Comparison of ENCODE assay signal across 1 cellular context in the genomic region with DNA sequence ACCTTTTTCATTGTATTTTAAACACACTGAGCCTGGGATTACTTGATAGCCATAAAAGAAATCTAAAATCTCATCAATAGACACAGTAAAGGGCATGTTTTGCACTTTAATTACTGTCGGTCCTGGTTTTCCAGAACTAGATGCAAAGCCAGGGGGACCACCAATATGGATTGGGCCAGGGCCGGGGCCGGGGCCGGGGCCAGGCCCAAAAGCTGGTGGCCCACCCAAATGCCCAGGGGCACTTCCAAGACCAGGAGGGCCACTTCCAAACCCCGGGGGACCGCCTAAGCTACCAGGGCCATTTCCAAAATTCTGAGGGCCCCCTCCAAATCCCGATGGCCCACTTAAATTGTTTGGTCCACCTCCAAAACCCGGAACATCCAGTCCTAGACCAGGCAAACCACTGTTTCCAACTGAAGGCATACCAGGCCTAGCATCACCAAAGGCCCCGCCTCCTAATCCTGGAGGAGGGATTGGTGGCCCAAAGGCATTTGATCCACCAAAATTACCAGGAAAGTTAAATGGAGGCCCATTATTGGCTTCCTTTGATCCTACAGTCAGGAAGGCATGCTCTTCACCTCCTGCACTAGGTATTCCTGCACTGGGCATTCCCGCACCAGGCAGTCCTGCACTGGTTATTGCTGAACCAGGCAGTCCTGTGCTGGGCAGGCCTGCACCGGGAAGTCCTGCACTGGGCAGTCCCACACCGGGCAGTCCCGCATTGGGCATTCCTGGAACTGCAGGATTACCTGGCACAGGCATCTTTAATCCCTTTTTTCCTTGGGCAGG.
TF ChIP-seq lines count a peak whose summit lies in the region.

No MANE protein-coding gene starts in this region.

TF ChIP-seq in HepG2, 621 proteins besides CTCF, POLR2A, EP300 and RAD21 (continued from another document and continues in another):
- TF ChIP-seq, protein P1, sequence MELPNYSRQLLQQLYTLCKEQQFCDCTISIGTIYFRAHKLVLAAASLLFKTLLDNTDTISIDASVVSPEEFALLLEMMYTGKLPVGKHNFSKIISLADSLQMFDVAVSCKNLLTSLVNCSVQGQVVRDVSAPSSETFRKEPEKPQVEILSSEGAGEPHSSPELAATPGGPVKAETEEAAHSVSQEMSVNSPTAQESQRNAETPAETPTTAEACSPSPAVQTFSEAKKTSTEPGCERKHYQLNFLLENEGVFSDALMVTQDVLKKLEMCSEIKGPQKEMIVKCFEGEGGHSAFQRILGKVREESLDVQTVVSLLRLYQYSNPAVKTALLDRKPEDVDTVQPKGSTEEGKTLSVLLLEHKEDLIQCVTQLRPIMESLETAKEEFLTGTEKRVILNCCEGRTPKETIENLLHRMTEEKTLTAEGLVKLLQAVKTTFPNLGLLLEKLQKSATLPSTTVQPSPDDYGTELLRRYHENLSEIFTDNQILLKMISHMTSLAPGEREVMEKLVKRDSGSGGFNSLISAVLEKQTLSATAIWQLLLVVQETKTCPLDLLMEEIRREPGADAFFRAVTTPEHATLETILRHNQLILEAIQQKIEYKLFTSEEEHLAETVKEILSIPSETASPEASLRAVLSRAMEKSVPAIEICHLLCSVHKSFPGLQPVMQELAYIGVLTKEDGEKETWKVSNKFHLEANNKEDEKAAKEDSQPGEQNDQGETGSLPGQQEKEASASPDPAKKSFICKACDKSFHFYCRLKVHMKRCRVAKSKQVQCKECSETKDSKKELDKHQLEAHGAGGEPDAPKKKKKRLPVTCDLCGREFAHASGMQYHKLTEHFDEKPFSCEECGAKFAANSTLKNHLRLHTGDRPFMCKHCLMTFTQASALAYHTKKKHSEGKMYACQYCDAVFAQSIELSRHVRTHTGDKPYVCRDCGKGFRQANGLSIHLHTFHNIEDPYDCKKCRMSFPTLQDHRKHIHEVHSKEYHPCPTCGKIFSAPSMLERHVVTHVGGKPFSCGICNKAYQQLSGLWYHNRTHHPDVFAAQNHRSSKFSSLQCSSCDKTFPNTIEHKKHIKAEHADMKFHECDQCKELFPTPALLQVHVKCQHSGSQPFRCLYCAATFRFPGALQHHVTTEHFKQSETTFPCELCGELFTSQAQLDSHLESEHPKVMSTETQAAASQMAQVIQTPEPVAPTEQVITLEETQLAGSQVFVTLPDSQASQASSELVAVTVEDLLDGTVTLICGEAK (IDR thresholded peaks at IDR 0.05), result no peak
- TF ChIP-seq, protein P1 (CRISPR knock-in tag; IDR thresholded peaks at IDR 0.05), result 0 out of 2 replicates have a peak, but pooled peaks have one; percentile 24
- no peak for TF ChIP-seq ARID4A (CRISPR knock-in tag; IDR thresholded peaks at IDR 0.05; ENCODE audit: borderline replicate concordance)
- TF ChIP-seq ZSCAN29 (CRISPR knock-in tag; conservative IDR thresholded peaks at IDR 0.05), result no peak
- TF ChIP-seq, protein P2, sequence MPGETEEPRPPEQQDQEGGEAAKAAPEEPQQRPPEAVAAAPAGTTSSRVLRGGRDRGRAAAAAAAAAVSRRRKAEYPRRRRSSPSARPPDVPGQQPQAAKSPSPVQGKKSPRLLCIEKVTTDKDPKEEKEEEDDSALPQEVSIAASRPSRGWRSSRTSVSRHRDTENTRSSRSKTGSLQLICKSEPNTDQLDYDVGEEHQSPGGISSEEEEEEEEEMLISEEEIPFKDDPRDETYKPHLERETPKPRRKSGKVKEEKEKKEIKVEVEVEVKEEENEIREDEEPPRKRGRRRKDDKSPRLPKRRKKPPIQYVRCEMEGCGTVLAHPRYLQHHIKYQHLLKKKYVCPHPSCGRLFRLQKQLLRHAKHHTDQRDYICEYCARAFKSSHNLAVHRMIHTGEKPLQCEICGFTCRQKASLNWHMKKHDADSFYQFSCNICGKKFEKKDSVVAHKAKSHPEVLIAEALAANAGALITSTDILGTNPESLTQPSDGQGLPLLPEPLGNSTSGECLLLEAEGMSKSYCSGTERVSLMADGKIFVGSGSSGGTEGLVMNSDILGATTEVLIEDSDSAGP (CRISPR knock-in tag; IDR thresholded peaks at IDR 0.05; ENCODE audit: borderline replicate concordance), result 0 out of 2 replicates have a peak, but pooled peaks have one; percentile 19
- TF ChIP-seq ZNF468 (CRISPR knock-in tag; IDR thresholded peaks at IDR 0.05), result no peak
- TF ChIP-seq, protein P3, sequence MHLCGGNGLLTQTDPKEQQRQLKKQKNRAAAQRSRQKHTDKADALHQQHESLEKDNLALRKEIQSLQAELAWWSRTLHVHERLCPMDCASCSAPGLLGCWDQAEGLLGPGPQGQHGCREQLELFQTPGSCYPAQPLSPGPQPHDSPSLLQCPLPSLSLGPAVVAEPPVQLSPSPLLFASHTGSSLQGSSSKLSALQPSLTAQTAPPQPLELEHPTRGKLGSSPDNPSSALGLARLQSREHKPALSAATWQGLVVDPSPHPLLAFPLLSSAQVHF (CRISPR knock-in tag; IDR thresholded peaks at IDR 0.05), result no peak
- TF ChIP-seq ZNF383 (CRISPR knock-in tag; IDR thresholded peaks at IDR 0.05; ENCODE audit: borderline replicate concordance), result no peak
- TF ChIP-seq AGO2 (optimal IDR thresholded peaks at IDR 0.05; ENCODE audit: low read depth, low read length), result peak; percentile 93
- TF ChIP-seq PHF5A (CRISPR knock-in tag; IDR thresholded peaks at IDR 0.05; ENCODE audit: low read depth, unreplicated experiment), result no peak
- no peak for TF ChIP-seq NFRKB (IDR thresholded peaks at IDR 0.05)
- TF ChIP-seq MTA1 (CRISPR knock-in tag; IDR thresholded peaks at IDR 0.05; ENCODE audit: borderline replicate concordance), result no peak
- TF ChIP-seq SAP130 (CRISPR knock-in tag; IDR thresholded peaks at IDR 0.05; ENCODE audit: low read depth), result no peak
- no peak for TF ChIP-seq ETV6 (CRISPR knock-in tag; conservative IDR thresholded peaks at IDR 0.05)
- TF ChIP-seq ZNF780A (CRISPR knock-in tag; IDR thresholded peaks at IDR 0.05), result no peak
- no peak for TF ChIP-seq SMAD9 (CRISPR knock-in tag; IDR thresholded peaks at IDR 0.05)
- TF ChIP-seq ZNF83 (CRISPR knock-in tag; IDR thresholded peaks at IDR 0.05; ENCODE audit: borderline replicate concordance), result no peak
- no peak for TF ChIP-seq PCBP2 (optimal IDR thresholded peaks at IDR 0.05; ENCODE audit: low read depth, low read length, poor library complexity, severe bottlenecking)
- no peak for TF ChIP-seq KDM5A (IDR thresholded peaks at IDR 0.05; ENCODE audit: borderline replicate concordance, low read length)
- no peak for TF ChIP-seq ZNF549 (CRISPR knock-in tag; IDR thresholded peaks at IDR 0.05)
- TF ChIP-seq MLX (CRISPR knock-in tag; IDR thresholded peaks at IDR 0.05), result no peak
- no peak for TF ChIP-seq RORA (CRISPR knock-in tag; IDR thresholded peaks at IDR 0.05)
- no peak for TF ChIP-seq ZEB1 (IDR thresholded peaks at IDR 0.05; ENCODE audit: insufficient replicate concordance, low read depth)
- no peak for TF ChIP-seq ZNF790 (CRISPR knock-in tag; IDR thresholded peaks at IDR 0.05; ENCODE audit: borderline replicate concordance)
- TF ChIP-seq BCL6 (CRISPR knock-in tag; IDR thresholded peaks at IDR 0.05), result no peak
- no peak for TF ChIP-seq SETDB1 (CRISPR knock-in tag; IDR thresholded peaks at IDR 0.05; ENCODE audit: borderline replicate concordance)
- no peak for TF ChIP-seq ZNF256 (CRISPR knock-in tag; conservative IDR thresholded peaks at IDR 0.05)
- TF ChIP-seq ZFY (CRISPR knock-in tag; IDR thresholded peaks at IDR 0.05), result peak; percentile 6; the same call in 1 of the 2 replicates
- TF ChIP-seq ZNF136 (CRISPR knock-in tag; IDR thresholded peaks at IDR 0.05; ENCODE audit: low read depth), result no peak
- TF ChIP-seq, protein P4, sequence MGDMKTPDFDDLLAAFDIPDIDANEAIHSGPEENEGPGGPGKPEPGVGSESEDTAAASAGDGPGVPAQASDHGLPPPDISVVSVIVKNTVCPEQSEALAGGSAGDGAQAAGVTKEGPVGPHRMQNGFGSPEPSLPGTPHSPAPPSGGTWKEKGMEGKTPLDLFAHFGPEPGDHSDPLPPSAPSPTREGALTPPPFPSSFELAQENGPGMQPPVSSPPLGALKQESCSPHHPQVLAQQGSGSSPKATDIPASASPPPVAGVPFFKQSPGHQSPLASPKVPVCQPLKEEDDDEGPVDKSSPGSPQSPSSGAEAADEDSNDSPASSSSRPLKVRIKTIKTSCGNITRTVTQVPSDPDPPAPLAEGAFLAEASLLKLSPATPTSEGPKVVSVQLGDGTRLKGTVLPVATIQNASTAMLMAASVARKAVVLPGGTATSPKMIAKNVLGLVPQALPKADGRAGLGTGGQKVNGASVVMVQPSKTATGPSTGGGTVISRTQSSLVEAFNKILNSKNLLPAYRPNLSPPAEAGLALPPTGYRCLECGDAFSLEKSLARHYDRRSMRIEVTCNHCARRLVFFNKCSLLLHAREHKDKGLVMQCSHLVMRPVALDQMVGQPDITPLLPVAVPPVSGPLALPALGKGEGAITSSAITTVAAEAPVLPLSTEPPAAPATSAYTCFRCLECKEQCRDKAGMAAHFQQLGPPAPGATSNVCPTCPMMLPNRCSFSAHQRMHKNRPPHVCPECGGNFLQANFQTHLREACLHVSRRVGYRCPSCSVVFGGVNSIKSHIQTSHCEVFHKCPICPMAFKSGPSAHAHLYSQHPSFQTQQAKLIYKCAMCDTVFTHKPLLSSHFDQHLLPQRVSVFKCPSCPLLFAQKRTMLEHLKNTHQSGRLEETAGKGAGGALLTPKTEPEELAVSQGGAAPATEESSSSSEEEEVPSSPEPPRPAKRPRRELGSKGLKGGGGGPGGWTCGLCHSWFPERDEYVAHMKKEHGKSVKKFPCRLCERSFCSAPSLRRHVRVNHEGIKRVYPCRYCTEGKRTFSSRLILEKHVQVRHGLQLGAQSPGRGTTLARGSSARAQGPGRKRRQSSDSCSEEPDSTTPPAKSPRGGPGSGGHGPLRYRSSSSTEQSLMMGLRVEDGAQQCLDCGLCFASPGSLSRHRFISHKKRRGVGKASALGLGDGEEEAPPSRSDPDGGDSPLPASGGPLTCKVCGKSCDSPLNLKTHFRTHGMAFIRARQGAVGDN (CRISPR knock-in tag; IDR thresholded peaks at IDR 0.05), result peak; percentile 6; the same call in 1 of the 2 replicates
- TF ChIP-seq ZNF382 (CRISPR knock-in tag; IDR thresholded peaks at IDR 0.05; ENCODE audit: borderline replicate concordance), result no peak
- TF ChIP-seq ZSCAN31 (CRISPR knock-in tag; IDR thresholded peaks at IDR 0.05; ENCODE audit: low read depth), result no peak
- 0 out of 2 replicates have a peak, but pooled peaks have one; percentile 6 for TF ChIP-seq POLR2AphosphoS5 (IDR thresholded peaks at IDR 0.05; ENCODE audit: low read depth, low read length)
- no peak for TF ChIP-seq ZNF292 (CRISPR knock-in tag; IDR thresholded peaks at IDR 0.05; ENCODE audit: borderline replicate concordance, low read depth)
- TF ChIP-seq CAMTA2 (CRISPR knock-in tag; IDR thresholded peaks at IDR 0.05; ENCODE audit: borderline replicate concordance), result no peak
- TF ChIP-seq KLF13 (CRISPR knock-in tag; IDR thresholded peaks at IDR 0.05), result no peak
- no peak for TF ChIP-seq NCOA5 (CRISPR knock-in tag; IDR thresholded peaks at IDR 0.05)
